Comparison of ENCODE assay signal across 1 cellular context in genomic region chr12:108696111-108696995, GRCh38.
TF ChIP-seq lines count a peak whose summit lies in the region.

No MANE protein-coding gene starts in this region.

TF ChIP-seq in GM23338, 12 proteins besides CTCF, POLR2A, EP300 and RAD21 (continued from another document):
- TF ChIP-seq REST (IDR thresholded peaks at IDR 0.05; ENCODE audit: unreplicated experiment) = no peak
- TF ChIP-seq, protein P1, sequence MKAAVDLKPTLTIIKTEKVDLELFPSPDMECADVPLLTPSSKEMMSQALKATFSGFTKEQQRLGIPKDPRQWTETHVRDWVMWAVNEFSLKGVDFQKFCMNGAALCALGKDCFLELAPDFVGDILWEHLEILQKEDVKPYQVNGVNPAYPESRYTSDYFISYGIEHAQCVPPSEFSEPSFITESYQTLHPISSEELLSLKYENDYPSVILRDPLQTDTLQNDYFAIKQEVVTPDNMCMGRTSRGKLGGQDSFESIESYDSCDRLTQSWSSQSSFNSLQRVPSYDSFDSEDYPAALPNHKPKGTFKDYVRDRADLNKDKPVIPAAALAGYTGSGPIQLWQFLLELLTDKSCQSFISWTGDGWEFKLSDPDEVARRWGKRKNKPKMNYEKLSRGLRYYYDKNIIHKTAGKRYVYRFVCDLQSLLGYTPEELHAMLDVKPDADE (IDR thresholded peaks at IDR 0.05) = no peak
- no peak for TF ChIP-seq ZNF114 (CRISPR knock-in tag; IDR thresholded peaks at IDR 0.05)
- no peak for TF ChIP-seq STAT1 (IDR thresholded peaks at IDR 0.05; ENCODE audit: unreplicated experiment)
